1 cellular context compared by ENCODE assay signal in the genomic region with DNA sequence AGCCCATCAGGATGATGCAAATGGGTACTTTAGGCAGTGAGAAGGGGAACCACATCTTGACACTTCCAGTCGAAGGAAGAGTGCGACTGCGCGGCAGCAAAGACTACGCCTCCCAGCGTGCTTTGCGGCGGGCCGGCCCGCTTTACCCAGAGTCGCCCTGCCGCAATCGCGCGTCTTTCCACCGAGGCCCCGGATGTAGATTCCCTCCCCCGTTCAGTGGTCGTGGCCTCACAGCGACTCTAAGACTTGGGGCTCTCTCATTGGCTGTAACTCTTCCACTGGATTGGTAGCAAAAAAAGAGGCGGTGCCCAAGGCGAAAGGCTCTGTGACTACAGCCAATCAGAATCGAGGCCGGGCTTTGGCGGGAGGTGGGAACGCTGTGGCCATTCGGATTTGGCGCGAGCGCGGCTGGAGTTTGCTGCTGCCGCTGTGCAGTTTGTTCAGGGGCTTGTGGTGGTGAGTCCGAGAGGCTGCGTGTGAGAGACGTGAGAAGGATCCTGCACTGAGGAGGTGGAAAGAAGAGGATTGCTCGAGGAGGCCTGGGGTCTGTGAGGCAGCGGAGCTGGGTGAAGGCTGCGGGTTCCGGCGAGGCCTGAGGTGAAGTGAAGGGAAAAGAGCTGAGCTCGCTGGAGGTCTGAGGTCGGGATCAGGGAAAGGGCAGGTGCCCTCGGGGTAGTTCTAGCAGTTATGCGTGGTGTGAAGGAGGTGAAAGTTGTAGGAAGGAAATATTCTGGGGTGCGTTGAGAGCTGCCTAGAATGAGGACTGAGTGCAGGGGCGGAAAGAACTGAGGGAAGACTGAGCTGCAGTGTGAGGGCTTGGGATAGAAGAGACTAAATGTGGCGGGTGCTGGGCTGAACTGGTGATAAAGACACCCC.
TF ChIP-seq lines count a peak whose summit lies in the region.

CDC6 (plus strand) TSS at position 386 of the 876 bp plus-strand sequence. CDS start 1,542 bp downstream, outside the sequence.

TF ChIP-seq in K562, 482 proteins besides CTCF, POLR2A, EP300 and RAD21 (continued from another document and continues in another):
- TF ChIP-seq, protein P1, sequence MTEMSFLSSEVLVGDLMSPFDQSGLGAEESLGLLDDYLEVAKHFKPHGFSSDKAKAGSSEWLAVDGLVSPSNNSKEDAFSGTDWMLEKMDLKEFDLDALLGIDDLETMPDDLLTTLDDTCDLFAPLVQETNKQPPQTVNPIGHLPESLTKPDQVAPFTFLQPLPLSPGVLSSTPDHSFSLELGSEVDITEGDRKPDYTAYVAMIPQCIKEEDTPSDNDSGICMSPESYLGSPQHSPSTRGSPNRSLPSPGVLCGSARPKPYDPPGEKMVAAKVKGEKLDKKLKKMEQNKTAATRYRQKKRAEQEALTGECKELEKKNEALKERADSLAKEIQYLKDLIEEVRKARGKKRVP (CRISPR knock-in tag; IDR thresholded peaks at IDR 0.05), result no peak
- TF ChIP-seq ZNF318 (IDR thresholded peaks at IDR 0.05; ENCODE audit: borderline replicate concordance in 1 of 2, low read depth in 1 of 2) (peak in 1 of 2 experiments; percentile 16; a peak in 1 of 4 replicates), HNRNPLL (IDR thresholded peaks at IDR 0.05; ENCODE audit: low read depth, low read length, poor library complexity, severe bottlenecking) (peak; percentile 54), ZBTB5 (IDR thresholded peaks at IDR 0.05) (0 out of 2 replicates have a peak, but pooled peaks have one; percentile 0), MIER1 (IDR thresholded peaks at IDR 0.05; ENCODE audit: low read depth) (peak; percentile 68), ZNF780A (CRISPR knock-in tag; IDR thresholded peaks at IDR 0.05) (no peak), RB1 (IDR thresholded peaks at IDR 0.05; ENCODE audit: low read depth) (peak; percentile 97), ID3 (CRISPR knock-in tag; IDR thresholded peaks at IDR 0.05) (no peak), ID3 (tag; IDR thresholded peaks at IDR 0.05) (0 out of 2 replicates have a peak, but pooled peaks have one; percentile 22), ZFP91 (CRISPR knock-in tag; IDR thresholded peaks at IDR 0.05) (no peak), BMI1 (IDR thresholded peaks at IDR 0.05; ENCODE audit: low read length) (no peak), MYC (IDR thresholded peaks at IDR 0.05; ENCODE audit: low read depth, low read length) (peak; percentile 75), MYC (CRISPR knock-in tag; IDR thresholded peaks at IDR 0.05; ENCODE audit: borderline replicate concordance, low read depth) (no peak), DPF2 (IDR thresholded peaks at IDR 0.05) (no peak; the same call in 1 of the 2 replicates), ZNF766 (CRISPR knock-in tag; conservative IDR thresholded peaks at IDR 0.05) (no peak), ZC3H8 (IDR thresholded peaks at IDR 0.05) (0 out of 2 replicates have a peak, but pooled peaks have one; percentile 64), CBX8 (IDR thresholded peaks at IDR 0.05; ENCODE audit: borderline replicate concordance, extremely low read depth, low read depth, low read length, poor library complexity, severe bottlenecking) (no peak), RCOR1 (IDR thresholded peaks at IDR 0.05; ENCODE audit: borderline replicate concordance in 1 of 2, low read depth in 2 of 2, low read length in 2 of 2) (0 out of 4 replicates have a peak, but pooled peaks of 1 of the 2 experiments have one; percentile 2), GABPA (tag; conservative IDR thresholded peaks at IDR 0.05; ENCODE audit: low read depth) (peak; percentile 79), UBTF (IDR thresholded peaks at IDR 0.05; ENCODE audit: borderline replicate concordance in 1 of 2, low read depth in 2 of 2, low read length in 2 of 2) (0 out of 4 replicates have a peak, but pooled peaks have one; percentile 34 to 51), POLR2G (IDR thresholded peaks at IDR 0.05; ENCODE audit: low read depth, low read length) (peak; percentile 99), MLLT1 (IDR thresholded peaks at IDR 0.05) (peak; percentile 73 to 89; a peak in 3 of 4 replicates)
- TF ChIP-seq, protein P2, sequence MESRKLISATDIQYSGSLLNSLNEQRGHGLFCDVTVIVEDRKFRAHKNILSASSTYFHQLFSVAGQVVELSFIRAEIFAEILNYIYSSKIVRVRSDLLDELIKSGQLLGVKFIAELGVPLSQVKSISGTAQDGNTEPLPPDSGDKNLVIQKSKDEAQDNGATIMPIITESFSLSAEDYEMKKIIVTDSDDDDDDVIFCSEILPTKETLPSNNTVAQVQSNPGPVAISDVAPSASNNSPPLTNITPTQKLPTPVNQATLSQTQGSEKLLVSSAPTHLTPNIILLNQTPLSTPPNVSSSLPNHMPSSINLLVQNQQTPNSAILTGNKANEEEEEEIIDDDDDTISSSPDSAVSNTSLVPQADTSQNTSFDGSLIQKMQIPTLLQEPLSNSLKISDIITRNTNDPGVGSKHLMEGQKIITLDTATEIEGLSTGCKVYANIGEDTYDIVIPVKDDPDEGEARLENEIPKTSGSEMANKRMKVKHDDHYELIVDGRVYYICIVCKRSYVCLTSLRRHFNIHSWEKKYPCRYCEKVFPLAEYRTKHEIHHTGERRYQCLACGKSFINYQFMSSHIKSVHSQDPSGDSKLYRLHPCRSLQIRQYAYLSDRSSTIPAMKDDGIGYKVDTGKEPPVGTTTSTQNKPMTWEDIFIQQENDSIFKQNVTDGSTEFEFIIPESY (CRISPR knock-in tag; IDR thresholded peaks at IDR 0.05), result peak; percentile 35; the same call in 1 of the 2 replicates
- TF ChIP-seq, protein P3, sequence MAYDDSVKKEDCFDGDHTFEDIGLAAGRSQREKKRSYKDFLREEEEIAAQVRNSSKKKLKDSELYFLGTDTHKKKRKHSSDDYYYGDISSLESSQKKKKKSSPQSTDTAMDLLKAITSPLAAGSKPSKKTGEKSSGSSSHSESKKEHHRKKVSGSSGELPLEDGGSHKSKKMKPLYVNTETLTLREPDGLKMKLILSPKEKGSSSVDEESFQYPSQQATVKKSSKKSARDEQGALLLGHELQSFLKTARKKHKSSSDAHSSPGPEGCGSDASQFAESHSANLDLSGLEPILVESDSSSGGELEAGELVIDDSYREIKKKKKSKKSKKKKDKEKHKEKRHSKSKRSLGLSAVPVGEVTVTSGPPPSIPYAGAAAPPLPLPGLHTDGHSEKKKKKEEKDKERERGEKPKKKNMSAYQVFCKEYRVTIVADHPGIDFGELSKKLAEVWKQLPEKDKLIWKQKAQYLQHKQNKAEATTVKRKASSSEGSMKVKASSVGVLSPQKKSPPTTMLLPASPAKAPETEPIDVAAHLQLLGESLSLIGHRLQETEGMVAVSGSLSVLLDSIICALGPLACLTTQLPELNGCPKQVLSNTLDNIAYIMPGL (CRISPR knock-in tag; IDR thresholded peaks at IDR 0.05), result peak; percentile 80; the same call in 1 of the 2 replicates
